Comparison of ENCODE assay signal across 1 cellular context in the genomic region with DNA sequence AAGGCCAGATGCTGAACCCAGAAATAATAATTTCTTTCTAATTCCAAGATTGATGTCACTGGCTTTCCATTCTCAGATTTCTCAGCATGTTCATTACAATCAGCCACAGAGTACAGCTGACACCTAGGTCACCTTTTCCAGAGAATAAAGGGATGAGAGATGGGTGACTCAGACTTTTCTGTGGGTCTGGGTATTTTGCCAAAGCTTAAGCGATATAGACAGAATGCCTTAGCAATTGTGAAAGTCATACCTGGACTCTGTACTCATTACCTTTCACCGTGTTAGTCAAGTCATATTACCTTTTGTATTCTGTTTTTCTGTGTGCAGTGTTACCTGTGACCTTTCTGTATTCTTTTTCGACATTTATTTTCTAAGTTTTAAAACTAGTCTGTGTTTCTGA.
TF ChIP-seq lines count a peak whose summit lies in the region.

No MANE protein-coding gene starts in this region.

TF ChIP-seq in HepG2, 621 proteins besides CTCF, POLR2A, EP300 and RAD21 (continued from another document and continues in another):
- TF ChIP-seq NR2C2 (CRISPR knock-in tag; IDR thresholded peaks at IDR 0.05; ENCODE audit: borderline replicate concordance) (no peak), ZNF138 (CRISPR knock-in tag; IDR thresholded peaks at IDR 0.05; ENCODE audit: low read depth) (no peak), SOX5 (CRISPR knock-in tag; IDR thresholded peaks at IDR 0.05; ENCODE audit: borderline replicate concordance) (peak; percentile 67; the same call in 1 of the 2 replicates), BORCS8-MEF2B (CRISPR knock-in tag; IDR thresholded peaks at IDR 0.05) (no peak), ZNF850 (CRISPR knock-in tag; conservative IDR thresholded peaks at IDR 0.05) (no peak), AGO1 (IDR thresholded peaks at IDR 0.05; ENCODE audit: low read depth, low read length, poor library complexity, severe bottlenecking) (no peak), GATA4 (IDR thresholded peaks at IDR 0.05; ENCODE audit: borderline replicate concordance, low read depth) (no peak), RORA (CRISPR knock-in tag; IDR thresholded peaks at IDR 0.05) (no peak), PCBP1 (IDR thresholded peaks at IDR 0.05; ENCODE audit: borderline replicate concordance, low read depth, low read length) (no peak), NAIF1 (CRISPR knock-in tag; IDR thresholded peaks at IDR 0.05; ENCODE audit: borderline replicate concordance) (no peak), SMAD3 (CRISPR knock-in tag; IDR thresholded peaks at IDR 0.05) (no peak), ZNF577 (CRISPR knock-in tag; IDR thresholded peaks at IDR 0.05; ENCODE audit: borderline replicate concordance, low read depth) (no peak), ZNF33A (CRISPR knock-in tag; IDR thresholded peaks at IDR 0.05; ENCODE audit: borderline replicate concordance) (no peak), ZNF225 (CRISPR knock-in tag; IDR thresholded peaks at IDR 0.05) (no peak), PHF21A (CRISPR knock-in tag; IDR thresholded peaks at IDR 0.05) (no peak), RARA (CRISPR knock-in tag; IDR thresholded peaks at IDR 0.05) (peak; percentile 59), ZNF451 (CRISPR knock-in tag; IDR thresholded peaks at IDR 0.05) (no peak), JUND (CRISPR knock-in tag; IDR thresholded peaks at IDR 0.05) (no peak), ZNF569 (CRISPR knock-in tag; IDR thresholded peaks at IDR 0.05; ENCODE audit: borderline replicate concordance) (no peak), NR2F1 (CRISPR knock-in tag; IDR thresholded peaks at IDR 0.05) (0 out of 4 replicates have a peak, but pooled peaks of 1 of the 2 experiments have one; percentile 37), PHF8 (CRISPR knock-in tag; IDR thresholded peaks at IDR 0.05) (no peak), ZNF607 (CRISPR knock-in tag; IDR thresholded peaks at IDR 0.05; ENCODE audit: borderline replicate concordance) (no peak), ZNF883 (CRISPR knock-in tag; IDR thresholded peaks at IDR 0.05; ENCODE audit: not compliant biosample characterization) (no peak)
- TF ChIP-seq, protein P1, sequence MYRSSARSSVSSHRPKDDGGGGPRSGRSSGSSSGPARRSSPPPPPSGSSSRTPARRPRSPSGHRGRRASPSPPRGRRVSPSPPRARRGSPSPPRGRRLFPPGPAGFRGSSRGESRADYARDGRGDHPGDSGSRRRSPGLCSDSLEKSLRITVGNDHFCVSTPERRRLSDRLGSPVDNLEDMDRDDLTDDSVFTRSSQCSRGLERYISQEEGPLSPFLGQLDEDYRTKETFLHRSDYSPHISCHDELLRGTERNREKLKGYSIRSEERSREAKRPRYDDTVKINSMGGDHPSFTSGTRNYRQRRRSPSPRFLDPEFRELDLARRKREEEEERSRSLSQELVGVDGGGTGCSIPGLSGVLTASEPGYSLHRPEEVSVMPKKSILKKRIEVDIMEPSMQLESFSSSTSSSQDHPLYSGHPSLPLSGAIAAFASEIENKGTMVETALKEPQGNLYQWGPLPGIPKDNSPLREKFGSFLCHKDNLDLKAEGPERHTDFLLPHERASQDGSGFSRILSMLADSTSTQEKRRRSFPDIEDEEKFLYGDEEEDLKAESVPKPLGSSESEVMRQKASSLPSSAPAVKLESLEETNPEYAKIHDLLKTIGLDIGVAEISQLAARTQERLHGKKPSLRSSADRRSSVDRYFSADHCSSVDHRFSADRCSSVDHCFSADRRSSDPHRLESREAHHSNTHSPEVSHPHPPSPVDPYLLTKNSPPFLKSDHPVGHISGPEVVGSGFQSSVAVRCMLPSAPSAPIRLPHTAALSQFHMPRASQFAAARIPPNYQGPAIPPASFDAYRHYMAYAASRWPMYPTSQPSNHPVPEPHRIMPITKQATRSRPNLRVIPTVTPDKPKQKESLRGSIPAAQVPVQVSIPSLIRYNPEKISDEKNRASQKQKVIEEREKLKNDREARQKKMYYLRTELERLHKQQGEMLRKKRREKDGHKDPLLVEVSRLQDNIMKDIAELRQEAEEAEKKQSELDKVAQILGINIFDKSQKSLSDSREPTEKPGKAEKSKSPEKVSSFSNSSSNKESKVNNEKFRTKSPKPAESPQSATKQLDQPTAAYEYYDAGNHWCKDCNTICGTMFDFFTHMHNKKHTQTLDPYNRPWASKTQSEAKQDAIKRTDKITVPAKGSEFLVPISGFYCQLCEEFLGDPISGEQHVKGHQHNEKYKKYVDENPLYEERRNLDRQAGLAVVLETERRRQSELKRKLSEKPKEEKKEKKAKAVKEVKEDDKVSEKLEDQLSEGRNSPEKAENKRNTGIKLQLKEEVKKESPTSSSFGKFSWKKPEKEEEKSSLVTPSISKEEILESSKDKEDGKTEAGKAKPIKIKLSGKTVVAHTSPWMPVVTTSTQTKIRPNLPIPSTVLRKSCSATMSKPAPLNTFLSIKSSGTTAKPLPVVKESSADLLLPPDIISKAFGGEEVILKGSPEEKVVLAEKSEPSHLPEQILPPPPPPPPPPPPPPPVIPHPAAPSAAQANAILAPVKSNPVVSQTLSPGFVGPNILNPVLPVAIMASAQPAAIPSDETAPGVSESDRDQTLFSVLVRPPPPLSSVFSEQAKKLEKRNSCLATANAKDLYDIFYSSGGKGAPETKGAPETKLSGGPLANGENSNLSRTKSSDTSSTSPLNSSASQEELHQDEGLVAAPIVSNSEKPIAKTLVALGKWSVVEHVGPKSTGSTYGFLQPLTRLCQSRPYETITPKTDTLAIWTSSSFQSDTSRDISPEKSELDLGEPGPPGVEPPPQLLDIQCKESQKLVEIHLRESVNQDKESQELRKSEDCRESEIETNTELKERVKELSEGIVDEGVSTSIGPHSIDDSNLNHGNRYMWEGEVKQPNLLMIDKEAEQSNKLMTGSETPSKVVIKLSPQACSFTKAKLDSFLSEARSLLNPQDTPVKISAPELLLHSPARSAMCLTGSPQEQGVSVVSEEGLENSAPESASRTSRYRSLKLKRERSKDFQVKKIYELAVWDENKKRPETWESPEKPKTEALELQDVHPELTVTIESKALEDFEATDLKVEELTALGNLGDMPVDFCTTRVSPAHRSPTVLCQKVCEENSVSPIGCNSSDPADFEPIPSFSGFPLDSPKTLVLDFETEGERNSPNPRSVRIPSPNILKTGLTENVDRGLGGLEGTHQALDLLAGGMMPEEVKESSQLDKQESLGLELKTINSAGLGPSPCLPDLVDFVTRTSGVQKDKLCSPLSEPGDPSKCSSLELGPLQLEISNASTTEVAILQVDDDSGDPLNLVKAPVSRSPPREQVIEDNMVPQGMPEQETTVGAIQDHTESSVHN (CRISPR knock-in tag; IDR thresholded peaks at IDR 0.05), result no peak
- TF ChIP-seq, protein P2, sequence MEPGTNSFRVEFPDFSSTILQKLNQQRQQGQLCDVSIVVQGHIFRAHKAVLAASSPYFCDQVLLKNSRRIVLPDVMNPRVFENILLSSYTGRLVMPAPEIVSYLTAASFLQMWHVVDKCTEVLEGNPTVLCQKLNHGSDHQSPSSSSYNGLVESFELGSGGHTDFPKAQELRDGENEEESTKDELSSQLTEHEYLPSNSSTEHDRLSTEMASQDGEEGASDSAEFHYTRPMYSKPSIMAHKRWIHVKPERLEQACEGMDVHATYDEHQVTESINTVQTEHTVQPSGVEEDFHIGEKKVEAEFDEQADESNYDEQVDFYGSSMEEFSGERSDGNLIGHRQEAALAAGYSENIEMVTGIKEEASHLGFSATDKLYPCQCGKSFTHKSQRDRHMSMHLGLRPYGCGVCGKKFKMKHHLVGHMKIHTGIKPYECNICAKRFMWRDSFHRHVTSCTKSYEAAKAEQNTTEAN (CRISPR knock-in tag; conservative IDR thresholded peaks at IDR 0.05), result no peak
- TF ChIP-seq, protein P3, sequence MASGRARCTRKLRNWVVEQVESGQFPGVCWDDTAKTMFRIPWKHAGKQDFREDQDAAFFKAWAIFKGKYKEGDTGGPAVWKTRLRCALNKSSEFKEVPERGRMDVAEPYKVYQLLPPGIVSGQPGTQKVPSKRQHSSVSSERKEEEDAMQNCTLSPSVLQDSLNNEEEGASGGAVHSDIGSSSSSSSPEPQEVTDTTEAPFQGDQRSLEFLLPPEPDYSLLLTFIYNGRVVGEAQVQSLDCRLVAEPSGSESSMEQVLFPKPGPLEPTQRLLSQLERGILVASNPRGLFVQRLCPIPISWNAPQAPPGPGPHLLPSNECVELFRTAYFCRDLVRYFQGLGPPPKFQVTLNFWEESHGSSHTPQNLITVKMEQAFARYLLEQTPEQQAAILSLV (CRISPR knock-in tag; IDR thresholded peaks at IDR 0.05; ENCODE audit: borderline replicate concordance), result no peak
- TF ChIP-seq, protein P4, sequence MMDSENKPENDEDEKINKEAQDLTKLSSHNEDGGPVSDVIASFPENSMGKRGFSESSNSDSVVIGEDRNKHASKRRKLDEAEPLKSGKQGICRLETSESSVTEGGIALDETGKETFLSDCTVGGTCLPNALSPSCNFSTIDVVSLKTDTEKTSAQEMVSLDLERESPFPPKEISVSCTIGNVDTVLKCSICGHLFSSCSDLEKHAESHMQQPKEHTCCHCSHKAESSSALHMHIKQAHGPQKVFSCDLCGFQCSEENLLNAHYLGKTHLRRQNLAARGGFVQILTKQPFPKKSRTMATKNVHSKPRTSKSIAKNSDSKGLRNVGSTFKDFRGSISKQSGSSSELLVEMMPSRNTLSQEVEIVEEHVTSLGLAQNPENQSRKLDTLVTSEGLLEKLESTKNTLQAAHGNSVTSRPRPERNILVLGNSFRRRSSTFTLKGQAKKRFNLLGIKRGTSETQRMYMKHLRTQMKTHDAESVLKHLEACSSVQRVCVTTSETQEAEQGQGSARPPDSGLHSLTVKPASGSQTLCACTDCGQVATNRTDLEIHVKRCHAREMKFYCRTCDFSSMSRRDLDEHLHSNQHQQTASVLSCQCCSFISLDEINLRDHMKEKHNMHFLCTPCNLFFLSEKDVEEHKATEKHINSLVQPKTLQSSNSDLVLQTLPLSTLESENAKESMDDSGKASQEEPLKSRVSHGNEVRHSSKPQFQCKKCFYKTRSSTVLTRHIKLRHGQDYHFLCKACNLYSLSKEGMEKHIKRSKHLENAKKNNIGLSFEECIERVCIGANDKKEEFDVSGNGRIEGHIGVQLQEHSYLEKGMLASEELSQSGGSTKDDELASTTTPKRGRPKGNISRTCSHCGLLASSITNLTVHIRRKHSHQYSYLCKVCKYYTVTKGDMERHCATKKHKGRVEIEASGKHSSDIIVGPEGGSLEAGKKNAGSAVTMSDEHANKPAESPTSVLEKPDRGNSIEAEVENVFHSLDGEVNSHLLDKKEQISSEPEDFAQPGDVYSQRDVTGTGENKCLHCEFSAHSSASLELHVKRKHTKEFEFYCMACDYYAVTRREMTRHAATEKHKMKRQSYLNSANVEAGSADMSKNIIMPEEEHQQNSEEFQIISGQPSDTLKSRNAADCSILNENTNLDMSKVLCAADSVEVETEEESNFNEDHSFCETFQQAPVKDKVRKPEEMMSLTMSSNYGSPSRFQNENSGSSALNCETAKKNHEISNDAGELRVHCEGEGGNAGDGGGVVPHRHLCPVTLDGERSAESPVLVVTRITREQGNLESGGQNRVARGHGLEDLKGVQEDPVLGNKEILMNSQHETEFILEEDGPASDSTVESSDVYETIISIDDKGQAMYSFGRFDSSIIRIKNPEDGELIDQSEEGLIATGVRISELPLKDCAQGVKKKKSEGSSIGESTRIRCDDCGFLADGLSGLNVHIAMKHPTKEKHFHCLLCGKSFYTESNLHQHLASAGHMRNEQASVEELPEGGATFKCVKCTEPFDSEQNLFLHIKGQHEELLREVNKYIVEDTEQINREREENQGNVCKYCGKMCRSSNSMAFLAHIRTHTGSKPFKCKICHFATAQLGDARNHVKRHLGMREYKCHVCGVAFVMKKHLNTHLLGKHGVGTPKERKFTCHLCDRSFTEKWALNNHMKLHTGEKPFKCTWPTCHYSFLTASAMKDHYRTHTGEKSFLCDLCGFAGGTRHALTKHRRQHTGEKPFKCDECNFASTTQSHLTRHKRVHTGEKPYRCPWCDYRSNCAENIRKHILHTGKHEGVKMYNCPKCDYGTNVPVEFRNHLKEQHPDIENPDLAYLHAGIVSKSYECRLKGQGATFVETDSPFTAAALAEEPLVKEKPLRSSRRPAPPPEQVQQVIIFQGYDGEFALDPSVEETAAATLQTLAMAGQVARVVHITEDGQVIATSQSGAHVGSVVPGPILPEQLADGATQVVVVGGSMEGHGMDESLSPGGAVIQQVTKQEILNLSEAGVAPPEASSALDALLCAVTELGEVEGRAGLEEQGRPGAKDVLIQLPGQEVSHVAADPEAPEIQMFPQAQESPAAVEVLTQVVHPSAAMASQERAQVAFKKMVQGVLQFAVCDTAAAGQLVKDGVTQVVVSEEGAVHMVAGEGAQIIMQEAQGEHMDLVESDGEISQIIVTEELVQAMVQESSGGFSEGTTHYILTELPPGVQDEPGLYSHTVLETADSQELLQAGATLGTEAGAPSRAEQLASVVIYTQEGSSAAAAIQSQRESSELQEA (CRISPR knock-in tag; IDR thresholded peaks at IDR 0.05; ENCODE audit: not compliant biosample characterization), result no peak
- TF ChIP-seq, protein P5, sequence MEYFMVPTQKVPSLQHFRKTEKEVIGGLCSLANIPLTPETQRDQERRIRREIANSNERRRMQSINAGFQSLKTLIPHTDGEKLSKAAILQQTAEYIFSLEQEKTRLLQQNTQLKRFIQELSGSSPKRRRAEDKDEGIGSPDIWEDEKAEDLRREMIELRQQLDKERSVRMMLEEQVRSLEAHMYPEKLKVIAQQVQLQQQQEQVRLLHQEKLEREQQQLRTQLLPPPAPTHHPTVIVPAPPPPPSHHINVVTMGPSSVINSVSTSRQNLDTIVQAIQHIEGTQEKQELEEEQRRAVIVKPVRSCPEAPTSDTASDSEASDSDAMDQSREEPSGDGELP (IDR thresholded peaks at IDR 0.05; ENCODE audit: borderline replicate concordance, low read depth), result peak; percentile 43; the same call in 1 of the 2 replicates
- TF ChIP-seq, protein P6, sequence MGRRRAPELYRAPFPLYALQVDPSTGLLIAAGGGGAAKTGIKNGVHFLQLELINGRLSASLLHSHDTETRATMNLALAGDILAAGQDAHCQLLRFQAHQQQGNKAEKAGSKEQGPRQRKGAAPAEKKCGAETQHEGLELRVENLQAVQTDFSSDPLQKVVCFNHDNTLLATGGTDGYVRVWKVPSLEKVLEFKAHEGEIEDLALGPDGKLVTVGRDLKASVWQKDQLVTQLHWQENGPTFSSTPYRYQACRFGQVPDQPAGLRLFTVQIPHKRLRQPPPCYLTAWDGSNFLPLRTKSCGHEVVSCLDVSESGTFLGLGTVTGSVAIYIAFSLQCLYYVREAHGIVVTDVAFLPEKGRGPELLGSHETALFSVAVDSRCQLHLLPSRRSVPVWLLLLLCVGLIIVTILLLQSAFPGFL (CRISPR knock-in tag; IDR thresholded peaks at IDR 0.05), result no peak
